Comparison of ENCODE assay signal across 17 cellular contexts in the genomic region with DNA sequence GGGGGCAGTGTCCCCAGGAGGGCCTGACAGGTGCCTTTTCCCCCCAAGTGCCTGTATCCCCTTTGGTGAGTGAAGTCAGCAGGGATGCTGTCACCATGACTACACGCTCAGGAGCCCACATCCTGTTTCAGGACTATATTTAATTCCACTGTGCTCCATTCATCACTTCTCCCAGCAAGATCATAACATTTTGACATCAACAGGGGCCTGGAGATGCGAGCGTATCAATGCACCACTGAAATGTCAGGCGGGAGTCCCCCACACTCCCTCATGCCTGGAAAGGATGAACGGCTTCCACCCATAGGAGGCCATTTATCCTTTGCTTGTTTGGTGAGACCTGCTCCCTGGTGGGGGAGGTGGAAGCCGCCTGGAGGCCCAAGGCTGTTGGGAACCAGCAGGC.
"Had no signal": no experiment of that assay in that cellular context is flagged by ENCODE, and none has a peak within 500 bp of the region (broad histone marks: within the 10 kb centered on the region; RNA-seq: fewer than 3 reads in every experiment).

No MANE protein-coding gene starts in this region.

- H3K4me3 Mint-ChIP-seq: activated naive CD8-positive, alpha-beta T cell treated with anti-CD3 and anti-CD28 coated beads, Interleukin-2, amount 10 ng/mL, durations not matched to agents 7 days and 5 days; naive B cell; stimulated activated memory B cell treated with anti-CD40 and anti-IgM and Interleukin-4, amounts not matched to agents 10 μg/mL and 1 μg/mL and 100 μg/mL, for 72 hours had no signal

- H3K36me3 ChIP-seq: left ventricle myocardium inferior, pancreas, transverse colon had no signal

- H3K27ac ChIP-seq: left ventricle myocardium inferior, pancreas, transverse colon had no signal

- H3K4me3 ChIP-seq: left ventricle myocardium inferior, pancreas, transverse colon had no signal

- H3K27ac Mint-ChIP-seq: activated naive CD8-positive, alpha-beta T cell treated with anti-CD3 and anti-CD28 coated beads, Interleukin-2, amount 10 ng/mL, durations not matched to agents 7 days and 5 days; stimulated activated memory B cell treated with anti-CD40 and anti-IgM and Interleukin-4, amounts not matched to agents 10 μg/mL and 1 μg/mL and 100 μg/mL, for 72 hours had no signal

- H3K4me1 ChIP-seq: left ventricle myocardium inferior, pancreas, transverse colon had no signal

- FAIRE-seq: pancreas had no signal

- H3K4me1 Mint-ChIP-seq: naive B cell; stimulated activated memory B cell treated with anti-CD40 and anti-IgM and Interleukin-4, amounts not matched to agents 10 μg/mL and 1 μg/mL and 100 μg/mL, for 72 hours had no signal

- H3K9me3 ChIP-seq: pancreas, transverse colon had no signal

- DNase-seq: activated CD8-positive, alpha-beta memory T cell treated with anti-CD3 and anti-CD28 coated beads, Interleukin-2, amount 50 U/mL, for 4 hours; activated gamma-delta T cell; activated naive CD8-positive, alpha-beta T cell treated with anti-CD3 and anti-CD28 coated beads, Interleukin-2, amount 10 ng/mL, durations not matched to agents 7 days and 5 days; activated T-cell treated with anti-CD3 and anti-CD28 coated beads, Interleukin-2, amount 50 U/mL, for 48 hours; anterior cingulate cortex; cortex of kidney; effector CD4-positive, alpha-beta T cell; foreskin fibroblast; glutamatergic neuron; left ventricle myocardium inferior; naive B cell; pancreas; stimulated activated CD4-positive, alpha-beta T cell treated with anti-CD3 and anti-CD28 coated beads, Interleukin-12 subunit alpha, Interleukin-12 subunit beta, amount 100 ng/mL, for 4 hours; stimulated activated CD4-positive, alpha-beta T cell treated with anti-CD3 and anti-CD28 coated beads, Interleukin-2, amount 100 ng/mL, for 24 hours; T-helper 9 cell; transverse colon had no signal

- H3K27me3 ChIP-seq: pancreas had no signal

- ATAC-seq: pancreas; stimulated activated memory B cell treated with anti-CD40 and anti-IgM and Interleukin-4, amounts not matched to agents 10 μg/mL and 1 μg/mL and 100 μg/mL, for 72 hours had no signal

- H3K9me3 Mint-ChIP-seq: activated naive CD8-positive, alpha-beta T cell treated with anti-CD3 and anti-CD28 coated beads, Interleukin-2, amount 10 ng/mL, durations not matched to agents 7 days and 5 days; stimulated activated memory B cell treated with anti-CD40 and anti-IgM and Interleukin-4, amounts not matched to agents 10 μg/mL and 1 μg/mL and 100 μg/mL, for 72 hours had no signal

- H3K36me3 Mint-ChIP-seq: activated naive CD8-positive, alpha-beta T cell treated with anti-CD3 and anti-CD28 coated beads, Interleukin-2, amount 10 ng/mL, durations not matched to agents 7 days and 5 days; naive B cell; stimulated activated memory B cell treated with anti-CD40 and anti-IgM and Interleukin-4, amounts not matched to agents 10 μg/mL and 1 μg/mL and 100 μg/mL, for 72 hours had no signal
